Comparison of ENCODE assay signal across 7 cellular contexts in the genomic region with DNA sequence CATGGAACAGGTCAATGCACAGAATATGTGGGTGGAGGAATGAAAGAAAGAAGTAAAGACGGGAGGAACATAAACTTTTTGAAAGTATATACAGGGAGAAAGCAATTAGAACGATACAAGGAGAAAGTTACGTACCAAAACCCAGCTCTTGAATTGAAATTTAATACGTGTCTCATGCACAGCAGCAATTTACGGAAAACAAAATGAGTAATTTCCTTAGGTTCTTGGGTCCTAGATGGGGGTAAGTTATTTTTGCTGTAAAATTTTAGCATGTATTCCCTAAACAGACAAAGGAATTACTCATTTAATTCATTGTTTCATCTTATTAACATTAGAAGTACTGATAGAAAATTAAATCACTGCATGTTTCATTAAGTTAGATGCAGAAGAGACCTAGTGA.
"Had no signal": no experiment of that assay in that cellular context is flagged by ENCODE, and none has a peak within 500 bp of the region (broad histone marks: within the 10 kb centered on the region; RNA-seq: fewer than 3 reads in every experiment).

No MANE protein-coding gene starts in this region.

- H3K27ac Mint-ChIP-seq: GM23338, H9, HFFc6 had no signal

- H3K4me3 Mint-ChIP-seq: GM23338, H9, HFFc6 had no signal

- DNase-seq: GM23248, GOT3, H7, H9, HCEC 1CT, HFFc6 had no signal
